Comparison of ENCODE assay signal across 1 cellular context in genomic region chr17:47229535-47230443, GRCh38.
TF ChIP-seq lines count a peak whose summit lies in the region.

No MANE protein-coding gene starts in this region.

TF ChIP-seq in K562, 482 proteins besides CTCF, POLR2A, EP300 and RAD21 (continued from another document and continues in another):
- TF ChIP-seq, protein P1, sequence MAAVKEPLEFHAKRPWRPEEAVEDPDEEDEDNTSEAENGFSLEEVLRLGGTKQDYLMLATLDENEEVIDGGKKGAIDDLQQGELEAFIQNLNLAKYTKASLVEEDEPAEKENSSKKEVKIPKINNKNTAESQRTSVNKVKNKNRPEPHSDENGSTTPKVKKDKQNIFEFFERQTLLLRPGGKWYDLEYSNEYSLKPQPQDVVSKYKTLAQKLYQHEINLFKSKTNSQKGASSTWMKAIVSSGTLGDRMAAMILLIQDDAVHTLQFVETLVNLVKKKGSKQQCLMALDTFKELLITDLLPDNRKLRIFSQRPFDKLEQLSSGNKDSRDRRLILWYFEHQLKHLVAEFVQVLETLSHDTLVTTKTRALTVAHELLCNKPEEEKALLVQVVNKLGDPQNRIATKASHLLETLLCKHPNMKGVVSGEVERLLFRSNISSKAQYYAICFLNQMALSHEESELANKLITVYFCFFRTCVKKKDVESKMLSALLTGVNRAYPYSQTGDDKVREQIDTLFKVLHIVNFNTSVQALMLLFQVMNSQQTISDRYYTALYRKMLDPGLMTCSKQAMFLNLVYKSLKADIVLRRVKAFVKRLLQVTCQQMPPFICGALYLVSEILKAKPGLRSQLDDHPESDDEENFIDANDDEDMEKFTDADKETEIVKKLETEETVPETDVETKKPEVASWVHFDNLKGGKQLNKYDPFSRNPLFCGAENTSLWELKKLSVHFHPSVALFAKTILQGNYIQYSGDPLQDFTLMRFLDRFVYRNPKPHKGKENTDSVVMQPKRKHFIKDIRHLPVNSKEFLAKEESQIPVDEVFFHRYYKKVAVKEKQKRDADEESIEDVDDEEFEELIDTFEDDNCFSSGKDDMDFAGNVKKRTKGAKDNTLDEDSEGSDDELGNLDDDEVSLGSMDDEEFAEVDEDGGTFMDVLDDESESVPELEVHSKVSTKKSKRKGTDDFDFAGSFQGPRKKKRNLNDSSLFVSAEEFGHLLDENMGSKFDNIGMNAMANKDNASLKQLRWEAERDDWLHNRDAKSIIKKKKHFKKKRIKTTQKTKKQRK (IDR thresholded peaks at IDR 0.05; ENCODE audit: borderline replicate concordance, low read depth, low read length) = no peak
- TF ChIP-seq, protein P2, sequence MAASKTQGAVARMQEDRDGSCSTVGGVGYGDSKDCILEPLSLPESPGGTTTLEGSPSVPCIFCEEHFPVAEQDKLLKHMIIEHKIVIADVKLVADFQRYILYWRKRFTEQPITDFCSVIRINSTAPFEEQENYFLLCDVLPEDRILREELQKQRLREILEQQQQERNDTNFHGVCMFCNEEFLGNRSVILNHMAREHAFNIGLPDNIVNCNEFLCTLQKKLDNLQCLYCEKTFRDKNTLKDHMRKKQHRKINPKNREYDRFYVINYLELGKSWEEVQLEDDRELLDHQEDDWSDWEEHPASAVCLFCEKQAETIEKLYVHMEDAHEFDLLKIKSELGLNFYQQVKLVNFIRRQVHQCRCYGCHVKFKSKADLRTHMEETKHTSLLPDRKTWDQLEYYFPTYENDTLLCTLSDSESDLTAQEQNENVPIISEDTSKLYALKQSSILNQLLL (CRISPR knock-in tag; IDR thresholded peaks at IDR 0.05; ENCODE audit: borderline replicate concordance) = no peak
- TF ChIP-seq TOE1 (IDR thresholded peaks at IDR 0.05; ENCODE audit: borderline replicate concordance) (0 out of 2 replicates have a peak, but pooled peaks have one; percentile 57), TOE1 (CRISPR knock-in tag; IDR thresholded peaks at IDR 0.05; ENCODE audit: borderline replicate concordance, low read depth) (no peak), ZMIZ1 (IDR thresholded peaks at IDR 0.05; ENCODE audit: low read depth in 2 of 2, low read length in 2 of 2) (peak in 1 of 2 experiments; percentile 19; a peak in 1 of 4 replicates), MBD1 (CRISPR knock-in tag; IDR thresholded peaks at IDR 0.05) (0 out of 2 replicates have a peak, but pooled peaks have one; percentile 56), ELF4 (CRISPR knock-in tag; IDR thresholded peaks at IDR 0.05) (peak; percentile 53; the same call in 1 of the 2 replicates), ESRRB (CRISPR knock-in tag; IDR thresholded peaks at IDR 0.05; ENCODE audit: borderline replicate concordance) (no peak), PRPF4 (IDR thresholded peaks at IDR 0.05; ENCODE audit: insufficient read depth, low read depth, low read length, poor library complexity, severe bottlenecking) (no peak), SIN3B (IDR thresholded peaks at IDR 0.05; ENCODE audit: low read depth) (no peak), HLTF (IDR thresholded peaks at IDR 0.05) (0 out of 2 replicates have a peak, but pooled peaks have one; percentile 42), ZFX (CRISPR knock-in tag; IDR thresholded peaks at IDR 0.05) (no peak), ETS2 (tag; IDR thresholded peaks at IDR 0.05; ENCODE audit: borderline replicate concordance, poor library complexity, severe bottlenecking) (no peak), ATF1 (CRISPR knock-in tag; IDR thresholded peaks at IDR 0.05) (no peak), ATF1 (tag; IDR thresholded peaks at IDR 0.05) (peak; percentile 74), KDM1A (IDR thresholded peaks at IDR 0.05) (no peak; a peak in 1 of 4 replicates), NBN (IDR thresholded peaks at IDR 0.05; ENCODE audit: low read depth) (no peak), MCM3 (IDR thresholded peaks at IDR 0.05) (no peak), RBM25 (IDR thresholded peaks at IDR 0.05; ENCODE audit: low read depth, low read length, severe bottlenecking) (no peak), RREB1 (CRISPR knock-in tag; IDR thresholded peaks at IDR 0.05) (no peak), TCF7 (IDR thresholded peaks at IDR 0.05; ENCODE audit: borderline replicate concordance) (no peak), ETV1 (tag; conservative IDR thresholded peaks at IDR 0.05; ENCODE audit: low read depth) (0 out of 2 replicates have a peak, but pooled peaks have one; percentile 13), ZNF583 (CRISPR knock-in tag; IDR thresholded peaks at IDR 0.05) (no peak), NCOR1 (IDR thresholded peaks at IDR 0.05) (peak; percentile 16; the same call in 1 of the 2 replicates), RBM14 (IDR thresholded peaks at IDR 0.05; ENCODE audit: borderline replicate concordance, insufficient read depth, low read depth, low read length) (no peak), HES1 (IDR thresholded peaks at IDR 0.05; ENCODE audit: low read depth) (no peak), ETS1 (conservative IDR thresholded peaks at IDR 0.05; ENCODE audit: control insufficient read depth, low read depth, low read length) (no peak), ZNF696 (CRISPR knock-in tag; conservative IDR thresholded peaks at IDR 0.05) (no peak), PML (IDR thresholded peaks at IDR 0.05; ENCODE audit: low read length) (no peak), ESRRA (IDR thresholded peaks at IDR 0.05; ENCODE audit: borderline replicate concordance, low read depth) (no peak), ZSCAN29 (IDR thresholded peaks at IDR 0.05) (no peak; the same call in 1 of the 2 replicates), NR2F6 (CRISPR knock-in tag; IDR thresholded peaks at IDR 0.05) (no peak), TCF3 (CRISPR knock-in tag; IDR thresholded peaks at IDR 0.05) (peak; percentile 50; the same call in 1 of the 2 replicates), ZNF695 (CRISPR knock-in tag; IDR thresholded peaks at IDR 0.05) (no peak), U2AF2 (optimal IDR thresholded peaks at IDR 0.05; ENCODE audit: low read depth, low read length) (no peak), CREBBP (IDR thresholded peaks at IDR 0.05; ENCODE audit: low read depth, low read length) (no peak)
- TF ChIP-seq, protein P3, sequence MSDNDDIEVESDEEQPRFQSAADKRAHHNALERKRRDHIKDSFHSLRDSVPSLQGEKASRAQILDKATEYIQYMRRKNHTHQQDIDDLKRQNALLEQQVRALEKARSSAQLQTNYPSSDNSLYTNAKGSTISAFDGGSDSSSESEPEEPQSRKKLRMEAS (CRISPR knock-in tag; IDR thresholded peaks at IDR 0.05) = peak; percentile 92
- TF ChIP-seq, protein P4, sequence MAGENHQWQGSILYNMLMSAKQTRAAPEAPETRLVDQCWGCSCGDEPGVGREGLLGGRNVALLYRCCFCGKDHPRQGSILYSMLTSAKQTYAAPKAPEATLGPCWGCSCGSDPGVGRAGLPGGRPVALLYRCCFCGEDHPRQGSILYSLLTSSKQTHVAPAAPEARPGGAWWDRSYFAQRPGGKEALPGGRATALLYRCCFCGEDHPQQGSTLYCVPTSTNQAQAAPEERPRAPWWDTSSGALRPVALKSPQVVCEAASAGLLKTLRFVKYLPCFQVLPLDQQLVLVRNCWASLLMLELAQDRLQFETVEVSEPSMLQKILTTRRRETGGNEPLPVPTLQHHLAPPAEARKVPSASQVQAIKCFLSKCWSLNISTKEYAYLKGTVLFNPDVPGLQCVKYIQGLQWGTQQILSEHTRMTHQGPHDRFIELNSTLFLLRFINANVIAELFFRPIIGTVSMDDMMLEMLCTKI (IDR thresholded peaks at IDR 0.05; ENCODE audit: partially characterized antibody) = no peak
- TF ChIP-seq, protein P5, sequence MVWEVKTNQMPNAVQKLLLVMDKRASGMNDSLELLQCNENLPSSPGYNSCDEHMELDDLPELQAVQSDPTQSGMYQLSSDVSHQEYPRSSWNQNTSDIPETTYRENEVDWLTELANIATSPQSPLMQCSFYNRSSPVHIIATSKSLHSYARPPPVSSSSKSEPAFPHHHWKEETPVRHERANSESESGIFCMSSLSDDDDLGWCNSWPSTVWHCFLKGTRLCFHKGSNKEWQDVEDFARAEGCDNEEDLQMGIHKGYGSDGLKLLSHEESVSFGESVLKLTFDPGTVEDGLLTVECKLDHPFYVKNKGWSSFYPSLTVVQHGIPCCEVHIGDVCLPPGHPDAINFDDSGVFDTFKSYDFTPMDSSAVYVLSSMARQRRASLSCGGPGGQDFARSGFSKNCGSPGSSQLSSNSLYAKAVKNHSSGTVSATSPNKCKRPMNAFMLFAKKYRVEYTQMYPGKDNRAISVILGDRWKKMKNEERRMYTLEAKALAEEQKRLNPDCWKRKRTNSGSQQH (CRISPR knock-in tag; IDR thresholded peaks at IDR 0.05) = no peak
